Comparison of ENCODE assay signal across 2 cellular contexts in genomic region chr10:63129888-63130287, GRCh38.
TF ChIP-seq lines count a peak whose summit lies in the region.

No MANE protein-coding gene starts in this region.

TF ChIP-seq in SK-N-SH, 30 proteins besides CTCF, POLR2A, EP300 and RAD21:
- TF ChIP-seq IRF3 (IDR thresholded peaks at IDR 0.05; ENCODE audit: low read depth, low read length) (no peak), REST (IDR thresholded peaks at IDR 0.05; ENCODE audit: low read depth, low read length) (no peak), USF2 (IDR thresholded peaks at IDR 0.05; ENCODE audit: borderline replicate concordance, low read depth, low read length) (no peak), ELF1 (IDR thresholded peaks at IDR 0.05) (no peak), ZBTB33 (IDR thresholded peaks at IDR 0.05; ENCODE audit: borderline replicate concordance, low read depth) (no peak), FOSL2 (IDR thresholded peaks at IDR 0.05; ENCODE audit: borderline replicate concordance, low read depth) (no peak), TAF1 (IDR thresholded peaks at IDR 0.05; ENCODE audit: borderline replicate concordance, low read depth, low read length) (no peak), GABPA (IDR thresholded peaks at IDR 0.05; ENCODE audit: low read depth) (no peak), RCOR1 (IDR thresholded peaks at IDR 0.05; ENCODE audit: low read length) (no peak), CHD2 (IDR thresholded peaks at IDR 0.05; ENCODE audit: low read length, partially characterized antibody) (no peak), MAX (IDR thresholded peaks at IDR 0.05; ENCODE audit: low read depth) (no peak), USF1 (IDR thresholded peaks at IDR 0.05; ENCODE audit: borderline replicate concordance, low read depth) (no peak), TEAD4 (IDR thresholded peaks at IDR 0.05; ENCODE audit: borderline replicate concordance, insufficient read depth) (no peak), POLR2AphosphoS5 (IDR thresholded peaks at IDR 0.05; ENCODE audit: low read depth, low read length) (no peak), SIN3A (IDR thresholded peaks at IDR 0.05; ENCODE audit: borderline replicate concordance, low read depth, low read length) (no peak), NRF1 (IDR thresholded peaks at IDR 0.05; ENCODE audit: low read depth, low read length) (no peak), SMC3 (IDR thresholded peaks at IDR 0.05; ENCODE audit: low read depth, low read length) (no peak), YY1 (IDR thresholded peaks at IDR 0.05; ENCODE audit: low read depth) (no peak)
TF ChIP-seq in SK-N-SH: peak in this region for 0.

TF ChIP-seq in SK-N-SH treated with all-trans-retinoic acid at 6 μM for 48 hours, 23 proteins besides CTCF, POLR2A, EP300 and RAD21 (continued from another document):
- TF ChIP-seq CREB5 (CRISPR knock-in tag; IDR thresholded peaks at IDR 0.05; ENCODE audit: low read depth) (no peak), CSDC2 (CRISPR knock-in tag; IDR thresholded peaks at IDR 0.05) (no peak), ZFP30 (CRISPR knock-in tag; IDR thresholded peaks at IDR 0.05) (no peak), ZC3H10 (CRISPR knock-in tag; IDR thresholded peaks at IDR 0.05) (no peak), ESRRG (CRISPR knock-in tag; IDR thresholded peaks at IDR 0.05) (no peak), OSR1 (CRISPR knock-in tag; IDR thresholded peaks at IDR 0.05) (no peak), TOX (CRISPR knock-in tag; IDR thresholded peaks at IDR 0.05; ENCODE audit: borderline replicate concordance) (no peak)
